ENCODE assay signal across 8 cellular contexts in genomic region chr21:14382486-14382834, GRCh38. TPM values are rescaled to one million over a fixed set of nuclear protein-coding genes. Genes with fewer than 3 reads are reported as not detected.
DNase-seq lines count a peak whose midpoint lies in the region; ATAC-seq and TF ChIP-seq lines count a peak whose summit lies in the region.

No MANE protein-coding gene starts in this region.

- TF ChIP-seq CTCF in gastroesophageal sphincter (IDR thresholded peaks at IDR 0.05) = no peak

- H3K9me3 Mint-ChIP-seq in activated CD4-positive, alpha-beta T cell treated with anti-CD3 and anti-CD28 coated beads, Interleukin-2, amount 10 ng/mL, durations not matched to agents 7 days and 5 days = no peaks in the 10 kb centered on the region

- CTCF ChIA-PET in activated CD4-positive, alpha-beta T cell treated with anti-CD3 and anti-CD28 coated beads, Interleukin-2, amount 10 ng/mL, durations not matched to agents 7 days and 5 days (lab: Charles Lee) = interaction anchor here (0.6 to 1.1 kb wide), 3 partner anchors 8 to 392 kb away, joined by 3 read pairs; no protein-coding TSS in a partner anchor

- peak overlapping the region; percentile 71 to 93 (median 89) for H3K27ac ChIP-seq in gastroesophageal sphincter

- TF ChIP-seq EP300 in gastroesophageal sphincter (IDR thresholded peaks at IDR 0.05) = no peak

- no peaks in the 10 kb centered on the region for H3K9me3 ChIP-seq in gastroesophageal sphincter

- peak overlapping the region; percentile 98 for H3K27ac Mint-ChIP-seq in activated CD4-positive, alpha-beta T cell treated with anti-CD3 and anti-CD28 coated beads, Interleukin-2, amount 10 ng/mL, durations not matched to agents 7 days and 5 days

- peaks cover 12% of the 10 kb centered on the region for H3K36me3 Mint-ChIP-seq in activated CD4-positive, alpha-beta T cell treated with anti-CD3 and anti-CD28 coated beads, Interleukin-2, amount 10 ng/mL, durations not matched to agents 7 days and 5 days (ENCODE audit: low read depth)

- ATAC-seq in GM18511 (IDR thresholded peaks at IDR 0.05; ENCODE audit: unreplicated experiment) (peak; percentile 7), HG03520 (IDR thresholded peaks at IDR 0.05; ENCODE audit: unreplicated experiment) (peak; percentile 1), gastroesophageal sphincter (no peak), sciatic nerve (peak; percentile 1)

- POLR2A ChIA-PET in activated CD4-positive, alpha-beta T cell treated with anti-CD3 and anti-CD28 coated beads, Interleukin-2, amount 10 ng/mL, durations not matched to agents 7 days and 5 days (lab: Charles Lee) = no interaction called here

- H3K4me1 Mint-ChIP-seq in activated CD4-positive, alpha-beta T cell treated with anti-CD3 and anti-CD28 coated beads, Interleukin-2, amount 10 ng/mL, durations not matched to agents 7 days and 5 days = peaks cover 45% of the 10 kb centered on the region

- no peaks in the 10 kb centered on the region for H3K27me3 ChIP-seq in gastroesophageal sphincter

- DNase-seq in activated CD4-positive, alpha-beta T cell treated with anti-CD3 and anti-CD28 coated beads, Interleukin-2, amount 10 ng/mL, durations not matched to agents 7 days and 5 days = peak; percentile 44
- DNase-seq in sciatic nerve (ENCODE audit: low spot score) (peak; percentile 63), T-helper 9 cell (no peak), GF-D8 (lab: John Stamatoyannopoulos, UW) (no peak), DMS53 (lab: John Stamatoyannopoulos, UW) (no peak)

- intact Hi-C loops in sciatic nerve (cut with DNase I) = no loop called here

- no peak for TF ChIP-seq POLR2A in gastroesophageal sphincter (IDR thresholded peaks at IDR 0.05)

- H3K27me3 Mint-ChIP-seq in activated CD4-positive, alpha-beta T cell treated with anti-CD3 and anti-CD28 coated beads, Interleukin-2, amount 10 ng/mL, durations not matched to agents 7 days and 5 days = no peaks in the 10 kb centered on the region

- peak overlapping the region; percentile 95 for H3K4me3 Mint-ChIP-seq in activated CD4-positive, alpha-beta T cell treated with anti-CD3 and anti-CD28 coated beads, Interleukin-2, amount 10 ng/mL, durations not matched to agents 7 days and 5 days

- H3K36me3 ChIP-seq in gastroesophageal sphincter = peaks cover 0 to 10% of the 10 kb centered on the region in 2 donors

- WGBS in gastroesophageal sphincter (ENCODE audit: low coverage in 1 of 2), 2 donors = 0% methylated on average over 4 to 6 of the region's 9 CpGs

- H3K4me1 ChIP-seq in gastroesophageal sphincter = peaks cover 0 to 38% (median 3%) of the 10 kb centered on the region in 3 donors

- peak overlapping the region; percentile 77 to 85 for H3K4me3 ChIP-seq in gastroesophageal sphincter

RNA-seq across cellular contexts. Expression of gene HSPA13, which starts 0.5 kb away (rescaled TPM):
- 10 to 100 TPM; 26.6 to 29.6 TPM for total RNA-seq in activated CD4-positive, alpha-beta T cell treated with anti-CD3 and anti-CD28 coated beads, Interleukin-2, amount 10 ng/mL, durations not matched to agents 7 days and 5 days
- total RNA-seq in gastroesophageal sphincter = 10 to 100 TPM; 14.1 to 23.8 (median 18.4) TPM
- total RNA-seq in sciatic nerve = 43.3 TPM

Comparison
In these comparisons a context has a peak if more than half of its experiments do, and no peak if none do; other contexts are left out.
1. DNase-seq: peak in activated CD4-positive, alpha-beta T cell treated with anti-CD3 and anti-CD28 coated beads, Interleukin-2, amount 10 ng/mL, durations not matched to agents 7 days and 5 days (single experiment) and sciatic nerve (single experiment); none in T-helper 9 cell (single experiment), GF-D8 (single experiment) and DMS53 (single experiment).